ENCODE assay signal across 1 cellular context in the genomic region with DNA sequence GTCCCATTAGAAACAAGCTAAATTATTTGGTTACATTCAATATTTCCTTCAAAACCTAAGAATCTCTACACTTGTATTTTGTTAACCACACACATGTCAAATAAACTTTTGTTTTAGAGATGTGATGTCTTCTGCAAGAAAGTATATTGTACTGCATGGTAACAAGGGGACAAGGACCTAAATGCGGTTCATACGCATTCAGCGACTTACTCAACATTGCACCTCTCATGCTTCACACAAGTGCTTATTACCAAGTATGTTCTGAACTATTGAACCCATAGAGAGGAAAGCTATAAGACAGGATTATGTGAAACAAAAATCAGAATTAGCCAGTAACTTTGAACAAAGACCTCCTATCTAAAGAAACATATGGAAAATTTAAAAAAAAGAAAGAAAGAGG.
TF ChIP-seq lines count a peak whose summit lies in the region.

No MANE protein-coding gene starts in this region.

TF ChIP-seq in IMR-90, 13 proteins besides CTCF, POLR2A, EP300 and RAD21:
- TF ChIP-seq CEBPB (IDR thresholded peaks at IDR 0.05; ENCODE audit: low read depth, low read length) (no peak), FOS (IDR thresholded peaks at IDR 0.05; ENCODE audit: low read depth, low read length) (no peak), NFE2L2 (IDR thresholded peaks at IDR 0.05; ENCODE audit: low read depth, low read length) (no peak), CHD1 (IDR thresholded peaks at IDR 0.05; ENCODE audit: low read depth, low read length) (no peak), SMC3 (IDR thresholded peaks at IDR 0.05; ENCODE audit: low read depth, low read length) (no peak), MAZ (IDR thresholded peaks at IDR 0.05; ENCODE audit: borderline replicate concordance, low read depth, low read length) (no peak), BHLHE40 (IDR thresholded peaks at IDR 0.05; ENCODE audit: low read depth, low read length) (no peak), MAFK (IDR thresholded peaks at IDR 0.05; ENCODE audit: low read depth, low read length) (no peak), RFX5 (IDR thresholded peaks at IDR 0.05; ENCODE audit: low read depth, low read length) (no peak), RCOR1 (IDR thresholded peaks at IDR 0.05; ENCODE audit: insufficient replicate concordance, low read length) (no peak)
- TF ChIP-seq, protein P1, sequence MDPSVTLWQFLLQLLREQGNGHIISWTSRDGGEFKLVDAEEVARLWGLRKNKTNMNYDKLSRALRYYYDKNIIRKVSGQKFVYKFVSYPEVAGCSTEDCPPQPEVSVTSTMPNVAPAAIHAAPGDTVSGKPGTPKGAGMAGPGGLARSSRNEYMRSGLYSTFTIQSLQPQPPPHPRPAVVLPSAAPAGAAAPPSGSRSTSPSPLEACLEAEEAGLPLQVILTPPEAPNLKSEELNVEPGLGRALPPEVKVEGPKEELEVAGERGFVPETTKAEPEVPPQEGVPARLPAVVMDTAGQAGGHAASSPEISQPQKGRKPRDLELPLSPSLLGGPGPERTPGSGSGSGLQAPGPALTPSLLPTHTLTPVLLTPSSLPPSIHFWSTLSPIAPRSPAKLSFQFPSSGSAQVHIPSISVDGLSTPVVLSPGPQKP (IDR thresholded peaks at IDR 0.05; ENCODE audit: borderline replicate concordance, low read depth, low read length) = no peak
- TF ChIP-seq, protein P2, sequence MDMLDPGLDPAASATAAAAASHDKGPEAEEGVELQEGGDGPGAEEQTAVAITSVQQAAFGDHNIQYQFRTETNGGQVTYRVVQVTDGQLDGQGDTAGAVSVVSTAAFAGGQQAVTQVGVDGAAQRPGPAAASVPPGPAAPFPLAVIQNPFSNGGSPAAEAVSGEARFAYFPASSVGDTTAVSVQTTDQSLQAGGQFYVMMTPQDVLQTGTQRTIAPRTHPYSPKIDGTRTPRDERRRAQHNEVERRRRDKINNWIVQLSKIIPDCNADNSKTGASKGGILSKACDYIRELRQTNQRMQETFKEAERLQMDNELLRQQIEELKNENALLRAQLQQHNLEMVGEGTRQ (IDR thresholded peaks at IDR 0.05; ENCODE audit: low read depth, low read length) = no peak
